9 cellular contexts compared by ENCODE assay signal in genomic region chr2:26347286-26347865, GRCh38. TPM values are rescaled to one million over a fixed set of nuclear protein-coding genes. Genes with fewer than 3 reads are reported as not detected.
A peak's percentile ranks its signal among the peaks of the same experiment; 100 is the strongest.
DNase-seq lines count a peak whose midpoint lies in the region; ATAC-seq, FAIRE-seq and TF ChIP-seq lines count a peak whose summit lies in the region.
"Had no signal": no experiment of that assay in that cellular context is flagged by ENCODE, and none has a peak within 500 bp of the region (broad histone marks: within the 10 kb centered on the region; RNA-seq: fewer than 3 reads in every experiment).

No MANE protein-coding gene starts in this region.

- peak overlapping the region; percentile 94 for H3K27ac Mint-ChIP-seq in activated naive CD4-positive, alpha-beta T cell treated with anti-CD3 and anti-CD28 coated beads for 36 hours

- H3K4me3 ChIP-seq in adipocyte (ENCODE audit: low read length) = peak overlapping the region; percentile 95
- H3K4me3 ChIP-seq in kidney (ENCODE audit: low read length in 2 of 2) = peak overlapping the region; percentile 74 to 95
- peak overlapping the region in 3 of 4 donors; percentile 52 to 96 (median 85) for H3K4me3 ChIP-seq in tibial nerve

- H3K36me3 ChIP-seq in adipocyte (ENCODE audit: control insufficient read depth, insufficient read depth, low read length, severe bottlenecking) = no peaks in the 10 kb centered on the region
- no peaks in the 10 kb centered on the region for H3K36me3 ChIP-seq in kidney (ENCODE audit: control insufficient read depth in 1 of 2, insufficient read depth in 2 of 2, low read length in 2 of 2)
- no peaks in the 10 kb centered on the region for H3K36me3 ChIP-seq in tibial nerve

- no peaks in the 10 kb centered on the region for H3K27me3 Mint-ChIP-seq in activated naive CD4-positive, alpha-beta T cell treated with anti-CD3 and anti-CD28 coated beads for 36 hours (ENCODE audit: low read depth)

- H3K27ac ChIP-seq in kidney (ENCODE audit: low read depth in 2 of 2, low read length in 2 of 2) (peak overlapping the region in 1 of 2 donors; percentile 57), tibial nerve (peak overlapping the region; percentile 74 to 97 (median 90))

- TF ChIP-seq CTCF in kidney (IDR thresholded peaks at IDR 0.05; ENCODE audit: borderline replicate concordance, extremely low read depth, insufficient read depth) (no peak), tibial nerve (IDR thresholded peaks at IDR 0.05) (no peak)

- WGBS in tibial nerve, 2 donors = 24 to 26% methylated on average over 5 of the region's 5 CpGs

- no peaks in the 10 kb centered on the region for H3K9me3 ChIP-seq in adipocyte (ENCODE audit: control insufficient read depth, low read length)
- no peaks in the 10 kb centered on the region for H3K9me3 ChIP-seq in kidney (ENCODE audit: control insufficient read depth in 1 of 2, low read length in 2 of 2)
- no peaks in the 10 kb centered on the region for H3K9me3 ChIP-seq in tibial nerve

- H3K9me3 Mint-ChIP-seq in activated naive CD4-positive, alpha-beta T cell treated with anti-CD3 and anti-CD28 coated beads for 36 hours = no peaks in the 10 kb centered on the region

- TF ChIP-seq EP300 in tibial nerve (IDR thresholded peaks at IDR 0.05) = no peak

- CTCF ChIA-PET in activated naive CD4-positive, alpha-beta T cell treated with anti-CD3 and anti-CD28 coated beads for 36 hours (lab: Charles Lee) = no interaction called here

- H3K4me1 ChIP-seq in adipocyte (ENCODE audit: control insufficient read depth, insufficient read depth, low read length) (peaks cover 26% of the 10 kb centered on the region), kidney (ENCODE audit: control insufficient read depth in 1 of 2, insufficient read depth in 1 of 2, low read depth in 1 of 2, low read length in 2 of 2) (peaks cover 5 to 18% of the 10 kb centered on the region in 2 donors), tibial nerve (peaks cover 0 to 31% (median 23%) of the 10 kb centered on the region in 4 donors)

- H3K9ac ChIP-seq in adipocyte (ENCODE audit: low read length) (peak overlapping the region; percentile 90), kidney (ENCODE audit: low read length in 2 of 2) (peak overlapping the region; percentile 66 to 100)

- H3K4me1 Mint-ChIP-seq in activated naive CD4-positive, alpha-beta T cell treated with anti-CD3 and anti-CD28 coated beads for 36 hours (ENCODE audit: low read depth) = peaks cover 37% of the 10 kb centered on the region

- intact Hi-C loops in activated naive CD4-positive, alpha-beta T cell treated with anti-CD3 and anti-CD28 coated beads for 36 hours (cut with micrococcal nuclease) = loop anchor here (2.0 to 10.0 kb wide), 4 partner anchors 49 to 707 kb away; partner anchors contain the start of genes AGBL5, ASXL2 and MAPRE3
- intact Hi-C loops in kidney (cut with DNase I) = no loop called here

- TF ChIP-seq POLR2A in tibial nerve (IDR thresholded peaks at IDR 0.05) = no peak

- H3K27me3 ChIP-seq in adipocyte (replicated peaks; ENCODE audit: control insufficient read depth, insufficient read depth, low read length) (no peaks in the 10 kb centered on the region), tibial nerve (no peaks in the 10 kb centered on the region)

- peak overlapping the region; percentile 90 for H3K4me3 Mint-ChIP-seq in activated naive CD4-positive, alpha-beta T cell treated with anti-CD3 and anti-CD28 coated beads for 36 hours

- DNase-seq in activated naive CD4-positive, alpha-beta T cell treated with anti-CD3 and anti-CD28 coated beads for 36 hours = no peak
- no peak for DNase-seq in activated naive CD4-positive, alpha-beta T cell treated with anti-CD3 and anti-CD28 coated beads, Interleukin-2, amount 50 U/mL, for 16 hours
- DNase-seq in adipocyte (ENCODE audit: low read depth) (peak; percentile 76), kidney (no peak), tibial nerve (ENCODE audit: low spot score in 2 of 2) (no peak), NCI-H226 (no peak), G401 (ENCODE audit: low spot score) (no peak)

- no peak for ATAC-seq in GM18909 (IDR thresholded peaks at IDR 0.05; ENCODE audit: poor library complexity, unreplicated experiment)

- H3K36me3 Mint-ChIP-seq in activated naive CD4-positive, alpha-beta T cell treated with anti-CD3 and anti-CD28 coated beads for 36 hours (ENCODE audit: low read depth) = peaks cover 21% of the 10 kb centered on the region

- in situ Hi-C loops in G401 (cut with HindIII; ENCODE audit: low sequenced_read_pairs) = no loop called here

- FAIRE-seq in kidney (lab: Jason Lieb, UNC) = no peak
- FAIRE-seq: TTC549 had no signal

RNA-seq across cellular contexts. Expression of gene ADGRF3, which starts 0.8 kb away (rescaled TPM):
- total RNA-seq in activated naive CD4-positive, alpha-beta T cell treated with anti-CD3 and anti-CD28 coated beads for 36 hours = 1 to 10 TPM; 2.7 to 3.0 TPM
- total RNA-seq in kidney (0.94 TPM), tibial nerve (under 1 TPM in 1 of 4 donors, not detected in 3; under 0.01 TPM)
- 1.8 TPM for polyA plus RNA-seq in kidney (ENCODE audit: insufficient read depth, low read depth, low replicate concordance)
- 0.47 TPM in 1 of 2 replicates, not detected in the other for total RNA-seq in G401 (2014; rRNA removed; shearing (Covaris generic))

RNA-seq across cellular contexts. Expression of gene SELENOI, which starts 1.4 kb away (rescaled TPM):
- 10 to 100 TPM; 20.0 to 22.9 TPM for total RNA-seq in activated naive CD4-positive, alpha-beta T cell treated with anti-CD3 and anti-CD28 coated beads for 36 hours
- total RNA-seq in kidney (23.7 TPM), tibial nerve (10 to 100 TPM; 13.5 to 22.2 (median 17.1) TPM)
- 5.3 TPM for polyA plus RNA-seq in kidney (ENCODE audit: insufficient read depth, low read depth, low replicate concordance)
- total RNA-seq in G401 (2014; rRNA removed; shearing (Covaris generic)) = 9.2 and 15.2 TPM in 2 replicates

RNA-seq across cellular contexts. Expression of gene DRC1, which starts 54.3 kb away (rescaled TPM):
- total RNA-seq in activated naive CD4-positive, alpha-beta T cell treated with anti-CD3 and anti-CD28 coated beads for 36 hours = not detected
- 0.76 TPM for total RNA-seq in kidney
- not detected for polyA plus RNA-seq in kidney (ENCODE audit: insufficient read depth, low read depth, low replicate concordance)
- total RNA-seq in tibial nerve = 1 to 10 TPM in 2 of 4 donors, under 1 TPM in 2; 0.22 to 5.7 (median 1.7) TPM
- total RNA-seq in G401 (2014; rRNA removed; shearing (Covaris generic)) = not detected in 2 replicates
